ENCODE assay signal across 8 cellular contexts in the genomic region with DNA sequence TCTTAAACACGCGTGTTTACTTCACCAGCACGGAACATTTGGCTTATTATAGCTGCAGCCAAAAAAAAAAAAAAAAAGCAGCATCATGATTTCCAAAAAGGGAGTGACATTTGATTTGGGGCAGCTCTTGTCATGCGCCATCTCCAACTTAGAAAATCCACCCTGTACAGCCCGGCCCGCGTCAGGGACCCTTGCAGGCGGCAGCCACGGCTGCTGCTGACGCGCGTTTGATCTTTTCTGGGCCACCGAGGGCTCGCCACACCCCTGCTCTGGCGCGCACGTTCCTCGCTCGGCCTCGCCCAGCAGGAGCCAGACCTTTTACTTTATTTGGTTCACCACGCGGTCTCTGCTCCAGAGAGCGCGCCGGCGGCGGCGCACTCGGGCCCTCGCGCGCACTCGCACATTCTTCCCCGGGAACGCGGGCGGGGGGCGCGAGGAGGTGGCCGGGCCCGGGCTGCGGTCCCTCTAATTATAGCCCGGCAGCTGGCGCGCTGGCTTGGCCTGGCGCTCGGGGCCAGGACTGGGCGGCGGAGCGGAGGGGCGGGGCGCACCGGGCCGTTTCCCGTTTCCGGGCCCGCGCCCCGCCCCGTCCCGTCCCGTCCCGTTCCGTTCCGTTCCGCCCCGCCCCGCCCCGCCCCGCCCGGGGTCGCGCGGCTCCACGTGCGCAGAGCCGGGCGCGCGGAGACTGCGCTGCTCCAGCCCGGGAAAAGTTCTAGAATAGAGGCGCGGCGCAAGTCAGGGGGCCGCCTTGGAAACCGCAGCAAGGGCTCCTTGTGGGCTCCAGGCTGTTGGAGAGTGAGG.
DNase-seq lines count a peak whose midpoint lies in the region; ATAC-seq and TF ChIP-seq lines count a peak whose summit lies in the region.

No MANE protein-coding gene starts in this region.

- DNase-seq in NCI-H1436 (lab: John Stamatoyannopoulos, UW) (peak; percentile 91), NCI-H1436 treated with DMSO at 0.1 percent for 48 hours (lab: John Stamatoyannopoulos, UW) (no peak), NCI-H1694 (lab: John Stamatoyannopoulos, UW) (peak; percentile 79), T1000 (lab: John Stamatoyannopoulos, UW) (peak; percentile 59), astrocyte of the cerebellum (ENCODE audit: low read depth) (peak; percentile 65), hippocampal formation (lab: John Stamatoyannopoulos, UW) (peak; percentile 85), retinal pigment epithelial cell (ENCODE audit: low read depth) (no peak)

- peak; percentile 51 for ATAC-seq in HG02884 (IDR thresholded peaks at IDR 0.05; ENCODE audit: unreplicated experiment)

- TF ChIP-seq CTCF in astrocyte of the cerebellum (IDR thresholded peaks at IDR 0.05; ENCODE audit: low read depth, low read length, missing control alignments), result peak; percentile 5
- no peak for TF ChIP-seq CTCF in retinal pigment epithelial cell (conservative IDR thresholded peaks at IDR 0.05; ENCODE audit: low read depth, low read length)

- in situ Hi-C loops in astrocyte of the cerebellum (cut with HindIII; ENCODE audit: low sequenced_read_pairs), result loop anchor here (5.0 kb wide), 1 partner anchor 357 kb away; no protein-coding TSS in a partner anchor

- H3K4me3 ChIP-seq in astrocyte of the cerebellum (ENCODE audit: low read depth, low read length) (peak overlapping the region; percentile 33), retinal pigment epithelial cell (ENCODE audit: low read length) (peak overlapping the region; percentile 43)

Comparison
In these comparisons a context has a peak if more than half of its experiments do, and no peak if none do; other contexts are left out.
1. DNase-seq: peak in NCI-H1436 (single experiment), NCI-H1694 (single experiment), T1000 (single experiment), astrocyte of the cerebellum (single experiment) and hippocampal formation (2 of 2); none in NCI-H1436 treated with DMSO at 0.1 percent for 48 hours (single experiment) and retinal pigment epithelial cell (single experiment).